Comparison of ENCODE assay signal across 18 cellular contexts in genomic region chr7:157548691-157549265, GRCh38.
"Had no signal": no experiment of that assay in that cellular context is flagged by ENCODE, and none has a peak within 500 bp of the region (broad histone marks: within the 10 kb centered on the region; RNA-seq: fewer than 3 reads in every experiment).

No MANE protein-coding gene starts in this region.

- H3K27me3 ChIP-seq: adrenal gland, esophagus squamous epithelium, pancreas, tibial nerve, vagina had no signal

- H3K4me3 ChIP-seq: adrenal gland, coronary artery, esophagus squamous epithelium, pancreas, tibial nerve, vagina had no signal

- H3K27ac ChIP-seq: adrenal gland, coronary artery, esophagus squamous epithelium, pancreas, tibial nerve, vagina had no signal

- H3K36me3 ChIP-seq: adrenal gland, esophagus squamous epithelium had no signal

- ATAC-seq: activated CD4-positive, CD25-positive, alpha-beta regulatory T cell treated with anti-CD3 and anti-CD28 coated beads, Interleukin-2, amount 50 U/mL, for 24 hours; activated T-helper 17 cell treated with anti-CD3 and anti-CD28 coated beads, Interleukin-2, amount 50 U/mL, for 72 hours; pancreas; stimulated activated naive B cell treated with anti-CD40 and anti-IgM and Interleukin-4, amounts not matched to agents 10 μg/mL and 1 μg/mL and 100 μg/mL, for 72 hours; T-cell had no signal

- H3K9me3 ChIP-seq: adrenal gland, esophagus squamous epithelium, pancreas, vagina had no signal

- DNase-seq: adrenal gland; caudate nucleus; effector CD4-positive, alpha-beta T cell; esophagus squamous epithelium; hypothalamus; midbrain; stimulated activated CD4-positive, alpha-beta T cell treated with anti-CD3 and anti-CD28 coated beads, Interleukin-15, amount 100 ng/mL, for 24 hours; stimulated activated CD4-positive, alpha-beta T cell treated with anti-CD3 and anti-CD28 coated beads, Interleukin-4, amount 100 ng/mL, for 1 hour; stimulated activated naive B cell treated with anti-CD40 and anti-IgM and Interleukin-4, amounts not matched to agents 10 μg/mL and 1 μg/mL and 100 μg/mL, for 72 hours; T-cell; T-helper 9 cell had no signal

- FAIRE-seq: endothelial cell of umbilical vein, pancreas had no signal

- H3K4me1 ChIP-seq: adrenal gland, esophagus squamous epithelium, pancreas, tibial nerve, vagina had no signal
